Comparison of ENCODE assay signal across 9 cellular contexts in genomic region chr10:17685227-17685840, GRCh38. TPM values are rescaled to one million over a fixed set of nuclear protein-coding genes. Genes with fewer than 3 reads are reported as not detected.
DNase-seq lines count a peak whose midpoint lies in the region; ATAC-seq and TF ChIP-seq lines count a peak whose summit lies in the region.
"Had no signal": no experiment of that assay in that cellular context is flagged by ENCODE, and none has a peak within 500 bp of the region (broad histone marks: within the 10 kb centered on the region; RNA-seq: fewer than 3 reads in every experiment).

No MANE protein-coding gene starts in this region.

- no peak overlapping the region for H3K14ac ChIP-seq in mesenchymal stem cell (ENCODE audit: low read length in 2 of 2)

- no peak overlapping the region for H2BK12ac ChIP-seq in mesenchymal stem cell (ENCODE audit: low read length in 2 of 2)

- no peak overlapping the region for H3K9ac ChIP-seq in mesenchymal stem cell (ENCODE audit: low read length)

- no peaks in the 10 kb centered on the region for H3K27me3 ChIP-seq in mesenchymal stem cell (ENCODE audit: control insufficient read depth in 1 of 2, insufficient read depth in 1 of 2, low read length in 2 of 2)
- H3K27me3 ChIP-seq in sigmoid colon, result no peaks in the 10 kb centered on the region
- H3K27me3 ChIP-seq in ovary, result no peaks in the 10 kb centered on the region

- TF ChIP-seq POLR2A in sigmoid colon (IDR thresholded peaks at IDR 0.05) (no peak), ovary (IDR thresholded peaks at IDR 0.05) (no peak)

- H3K79me1 ChIP-seq in mesenchymal stem cell (replicated peaks; ENCODE audit: low read length, poor library complexity, severe bottlenecking), result peaks cover 17% of the 10 kb centered on the region

- TF ChIP-seq EP300 in sigmoid colon (IDR thresholded peaks at IDR 0.05) (no peak), ovary (IDR thresholded peaks at IDR 0.05) (no peak)

- H2AK5ac ChIP-seq in mesenchymal stem cell (ENCODE audit: low read length, severe bottlenecking), result peak overlapping the region; percentile 73

- 95% methylated on average over 3 of the region's 3 CpGs for WGBS in mesenchymal stem cell
- WGBS in sigmoid colon, 2 donors, result 89 to 90% methylated on average over 3 of the region's 3 CpGs
- WGBS in ovary, 3 donors, result 87 to 92% (median 90%) methylated on average over 3 of the region's 3 CpGs

- no peak overlapping the region for H2BK120ac ChIP-seq in mesenchymal stem cell (ENCODE audit: low read depth, low read length)

- H3K4me1 ChIP-seq in mesenchymal stem cell (ENCODE audit: control insufficient read depth, insufficient read depth, low read depth, low read length) (peaks cover 6% of the 10 kb centered on the region), sigmoid colon (peaks cover 0 to 16% (median 10%) of the 10 kb centered on the region in 4 donors), ovary (ENCODE audit: insufficient read depth) (peaks cover 2% of the 10 kb centered on the region)

- no peak overlapping the region for H4K91ac ChIP-seq in mesenchymal stem cell (ENCODE audit: low read length)

- no peak for TF ChIP-seq CTCF in sigmoid colon (IDR thresholded peaks at IDR 0.05)
- no peak for TF ChIP-seq CTCF in ovary (IDR thresholded peaks at IDR 0.05)

- intact Hi-C loops in sigmoid colon (cut with DNase I), result no loop called here
- intact Hi-C loops in ovary (cut with DNase I), result no loop called here

- no peak overlapping the region for H3K23ac ChIP-seq in mesenchymal stem cell (ENCODE audit: low read length in 2 of 2)

- no peak overlapping the region for H3K18ac ChIP-seq in mesenchymal stem cell (ENCODE audit: low read depth in 1 of 2, low read length in 2 of 2)

- H3K36me3 ChIP-seq in mesenchymal stem cell (ENCODE audit: control insufficient read depth in 1 of 2, insufficient read depth in 2 of 2, low read depth in 1 of 2, low read length in 2 of 2) (peaks cover 0 to 22% of the 10 kb centered on the region in 2 experiments), sigmoid colon (peaks cover 0 to 10% (median 0%) of the 10 kb centered on the region in 4 donors), ovary (no peaks in the 10 kb centered on the region)

- no peak overlapping the region for H3K4ac ChIP-seq in mesenchymal stem cell (ENCODE audit: low read depth in 1 of 2, low read length in 2 of 2)

- DNase-seq in mesenchymal stem cell, result no peak
- no peak for DNase-seq in sigmoid colon
- no peak for DNase-seq in SW 1271 (lab: John Stamatoyannopoulos, UW)
- no peak for DNase-seq in ovary
- DNase-seq in NCI-H2171 treated with DMSO at 0.1 percent for 48 hours (lab: John Stamatoyannopoulos, UW), result no peak
- DNase-seq: GDM1 had no signal

- H2AFZ ChIP-seq in mesenchymal stem cell (ENCODE audit: low read depth, low read length), result no peak overlapping the region

- H4K8ac ChIP-seq in mesenchymal stem cell (ENCODE audit: low read length), result peak overlapping the region; percentile 54

- H2BK15ac ChIP-seq in mesenchymal stem cell (ENCODE audit: low read depth, poor library complexity, severe bottlenecking), result no peak overlapping the region

- H3K4me3 ChIP-seq in mesenchymal stem cell (ENCODE audit: insufficient read depth in 1 of 2, low read depth in 1 of 2, low read length in 2 of 2) (no peak overlapping the region), sigmoid colon (no peak overlapping the region), ovary (no peak overlapping the region)

- peak; percentile 61 for ATAC-seq in GM18867 (IDR thresholded peaks at IDR 0.05; ENCODE audit: unreplicated experiment)
- ATAC-seq in GM21737 (IDR thresholded peaks at IDR 0.05; ENCODE audit: unreplicated experiment), result peak; percentile 56
- ATAC-seq in HG03565 (IDR thresholded peaks at IDR 0.05; ENCODE audit: unreplicated experiment), result peak; percentile 67

- no peaks in the 10 kb centered on the region for H3K9me3 ChIP-seq in mesenchymal stem cell (ENCODE audit: control insufficient read depth, low read length)
- H3K9me3 ChIP-seq in sigmoid colon, result no peaks in the 10 kb centered on the region
- no peaks in the 10 kb centered on the region for H3K9me3 ChIP-seq in ovary

- no peak overlapping the region for H2BK5ac ChIP-seq in mesenchymal stem cell (ENCODE audit: low read depth, low read length, poor library complexity, severe bottlenecking)

- H3K27ac ChIP-seq in mesenchymal stem cell (ENCODE audit: low read length, poor library complexity, severe bottlenecking) (no peak overlapping the region), sigmoid colon (no peak overlapping the region), ovary (no peak overlapping the region)

- no peak overlapping the region for H3K4me2 ChIP-seq in mesenchymal stem cell (ENCODE audit: low read length, poor library complexity, severe bottlenecking)

RNA-seq across cellular contexts. Expression of gene STAM, which starts 41.4 kb away (rescaled TPM):
- polyA plus RNA-seq in mesenchymal stem cell (2013, experiment 1 of 2), result 27.5 TPM
- polyA plus RNA-seq in mesenchymal stem cell (2013, experiment 2 of 2), result 26.7 TPM
- total RNA-seq in sigmoid colon, result 10 to 100 TPM; 13.7 to 19.3 (median 16.8) TPM
- polyA plus RNA-seq in sigmoid colon, result 1 to 10 TPM; 5.4 to 8.9 (median 8.6) TPM
- 10 to 100 TPM; 14.4 to 24.7 (median 20.3) TPM for total RNA-seq in ovary
- polyA plus RNA-seq in ovary, result 10 to 100 TPM; 10.7 to 24.0 TPM
